Comparison of ENCODE assay signal across 1 cellular context in genomic region chr18:50396005-50396404, GRCh38.
A peak's percentile ranks its signal among the peaks of the same experiment; 100 is the strongest.
TF ChIP-seq lines count a peak whose summit lies in the region.

No MANE protein-coding gene starts in this region.

TF ChIP-seq in K562, 482 proteins besides CTCF, POLR2A, EP300 and RAD21 (continued from another document and continues in another):
- TF ChIP-seq NEUROD1 (IDR thresholded peaks at IDR 0.05; ENCODE audit: borderline replicate concordance, low read depth, low read length, partially characterized antibody) (no peak), ILF3 (IDR thresholded peaks at IDR 0.05; ENCODE audit: borderline replicate concordance) (no peak), ZNF785 (CRISPR knock-in tag; IDR thresholded peaks at IDR 0.05) (no peak), HDAC2 (IDR thresholded peaks at IDR 0.05) (peak; percentile 65; the same call in 1 of the 2 replicates), CBX5 (IDR thresholded peaks at IDR 0.05; ENCODE audit: borderline replicate concordance, low read depth) (no peak), CHAMP1 (IDR thresholded peaks at IDR 0.05) (no peak), ATF3 (IDR thresholded peaks at IDR 0.05) (peak; percentile 22; the same call in 1 of the 2 replicates), ATF3 (CRISPR knock-in tag; conservative IDR thresholded peaks at IDR 0.05) (no peak), ZSCAN32 (CRISPR knock-in tag; IDR thresholded peaks at IDR 0.05) (no peak), KLF16 (IDR thresholded peaks at IDR 0.05) (peak; percentile 69), HDAC3 (IDR thresholded peaks at IDR 0.05; ENCODE audit: borderline replicate concordance, partially characterized antibody) (peak; percentile 61), GMEB1 (CRISPR knock-in tag; IDR thresholded peaks at IDR 0.05) (no peak), RBM25 (IDR thresholded peaks at IDR 0.05; ENCODE audit: low read depth, low read length, severe bottlenecking) (no peak), ZNF3 (CRISPR knock-in tag; IDR thresholded peaks at IDR 0.05) (no peak), BCLAF1 (IDR thresholded peaks at IDR 0.05; ENCODE audit: borderline replicate concordance in 1 of 2, control insufficient read depth in 1 of 2, low read depth in 2 of 2, low read length in 1 of 2) (no peak), ZNF707 (CRISPR knock-in tag; conservative IDR thresholded peaks at IDR 0.05) (no peak), SP1 (CRISPR knock-in tag; IDR thresholded peaks at IDR 0.05) (no peak), KLF6 (CRISPR knock-in tag; IDR thresholded peaks at IDR 0.05; ENCODE audit: borderline replicate concordance) (no peak), ZFP91 (CRISPR knock-in tag; IDR thresholded peaks at IDR 0.05) (no peak), MAFF (IDR thresholded peaks at IDR 0.05; ENCODE audit: low read length) (no peak), THAP7 (CRISPR knock-in tag; IDR thresholded peaks at IDR 0.05) (no peak), ADNP (tag; IDR thresholded peaks at IDR 0.05) (peak; percentile 53; the same call in 1 of the 2 replicates), RBM15 (IDR thresholded peaks at IDR 0.05; ENCODE audit: insufficient read depth, low read length) (no peak), MXI1 (IDR thresholded peaks at IDR 0.05; ENCODE audit: low read depth, low read length) (no peak), ZNF695 (CRISPR knock-in tag; IDR thresholded peaks at IDR 0.05) (no peak), HCFC1 (IDR thresholded peaks at IDR 0.05; ENCODE audit: low read depth, low read length) (no peak), GABPB2 (CRISPR knock-in tag; conservative IDR thresholded peaks at IDR 0.05) (no peak), MCM2 (IDR thresholded peaks at IDR 0.05; ENCODE audit: low read depth) (no peak), POLR2G (IDR thresholded peaks at IDR 0.05; ENCODE audit: low read depth, low read length) (no peak), ZNF644 (tag; IDR thresholded peaks at IDR 0.05; ENCODE audit: low read depth) (no peak), CC2D1A (IDR thresholded peaks at IDR 0.05) (no peak), DPF2 (IDR thresholded peaks at IDR 0.05) (peak; percentile 88), ZNF696 (CRISPR knock-in tag; conservative IDR thresholded peaks at IDR 0.05) (no peak), ARID2 (IDR thresholded peaks at IDR 0.05) (no peak), RBM14 (IDR thresholded peaks at IDR 0.05; ENCODE audit: borderline replicate concordance, insufficient read depth, low read depth, low read length) (no peak), LARP7 (IDR thresholded peaks at IDR 0.05) (no peak), ZNF133 (CRISPR knock-in tag; IDR thresholded peaks at IDR 0.05) (no peak), KHSRP (IDR thresholded peaks at IDR 0.05) (0 out of 2 replicates have a peak, but pooled peaks have one; percentile 30), YBX1 (IDR thresholded peaks at IDR 0.05) (no peak), IFI16 (CRISPR knock-in tag; IDR thresholded peaks at IDR 0.05) (no peak), SP2 (IDR thresholded peaks at IDR 0.05; ENCODE audit: extremely low read depth, low read depth, low read length, poor library complexity, severe bottlenecking) (no peak), ZBTB26 (CRISPR knock-in tag; IDR thresholded peaks at IDR 0.05) (no peak), KLF1 (tag; IDR thresholded peaks at IDR 0.05) (no peak), NR3C1 (CRISPR knock-in tag; IDR thresholded peaks at IDR 0.05) (no peak), RNF2 (IDR thresholded peaks at IDR 0.05) (peak; percentile 43; the same call in 1 of the 2 replicates), ZNF830 (CRISPR knock-in tag; IDR thresholded peaks at IDR 0.05) (no peak), MTA3 (IDR thresholded peaks at IDR 0.05; ENCODE audit: borderline replicate concordance) (no peak), MED1 (CRISPR knock-in tag; IDR thresholded peaks at IDR 0.05; ENCODE audit: borderline replicate concordance) (no peak), RFX5 (IDR thresholded peaks at IDR 0.05; ENCODE audit: low read depth, low read length) (no peak), RFX1 (IDR thresholded peaks at IDR 0.05) (no peak), KDM2B (CRISPR knock-in tag; IDR thresholded peaks at IDR 0.05) (no peak), ZZZ3 (IDR thresholded peaks at IDR 0.05) (no peak), AFF4 (CRISPR knock-in tag; IDR thresholded peaks at IDR 0.05) (no peak), NR2C1 (IDR thresholded peaks at IDR 0.05) (no peak), NR2C1 (tag; IDR thresholded peaks at IDR 0.05) (0 out of 2 replicates have a peak, but pooled peaks have one; percentile 32), ZNF766 (CRISPR knock-in tag; conservative IDR thresholded peaks at IDR 0.05) (no peak), ZBTB33 (CRISPR knock-in tag; IDR thresholded peaks at IDR 0.05) (no peak)
